In the genomic region with DNA sequence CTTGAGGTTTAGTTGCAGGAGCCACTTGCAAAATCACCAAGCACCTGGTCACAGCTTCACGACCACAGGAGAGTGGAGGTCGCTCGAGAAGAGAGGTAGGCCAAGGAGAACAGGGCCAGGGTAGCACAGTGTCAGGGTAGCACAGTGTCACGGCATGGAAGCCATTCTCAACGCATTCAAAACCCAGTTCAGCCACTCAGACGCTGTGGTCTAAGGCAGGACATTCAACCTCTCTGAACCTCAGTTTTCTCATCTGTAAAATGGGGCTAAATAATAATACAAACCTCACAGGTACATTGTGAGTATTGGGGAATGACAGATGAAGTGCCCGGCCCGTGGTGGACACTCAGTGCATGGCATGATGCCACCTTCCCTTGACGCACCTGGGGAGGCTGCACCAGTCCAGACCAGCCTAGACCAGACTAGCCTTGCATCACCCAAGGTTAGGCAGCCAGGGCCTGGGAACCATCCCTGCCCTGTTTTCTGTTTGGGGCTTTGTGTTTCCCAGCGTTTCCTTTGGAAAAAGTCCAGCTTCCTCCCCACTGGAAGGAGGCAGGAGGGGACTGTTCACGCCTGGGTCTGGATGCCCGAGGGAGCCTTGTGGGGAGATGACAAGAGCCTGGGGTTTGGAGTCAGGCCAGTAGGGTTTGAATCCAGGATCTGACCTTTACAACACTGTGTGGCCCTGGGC, we compare ENCODE assay signal across 14 cellular contexts. TPM values are rescaled to one million over a fixed set of nuclear protein-coding genes. Genes with fewer than 3 reads are reported as not detected.
"Had no signal": no experiment of that assay in that cellular context is flagged by ENCODE, and none has a peak within 500 bp of the region (broad histone marks: within the 10 kb centered on the region; RNA-seq: fewer than 3 reads in every experiment).

No MANE protein-coding gene starts in this region.

- DNase-seq: activated CD4-positive, alpha-beta T cell treated with anti-CD3 and anti-CD28 coated beads for 1 hour; activated CD4-positive, alpha-beta T cell treated with anti-CD3 and anti-CD28 coated beads, Interleukin-2, amount 50 U/mL, for 4 hours; activated naive CD4-positive, alpha-beta T cell treated with anti-CD3 and anti-CD28 coated beads, Interleukin-2, amount 50 U/mL, for 16 hours; hippocampal formation; mesendoderm; stimulated activated CD4-positive, alpha-beta T cell treated with anti-CD3 and anti-CD28 coated beads, Interleukin-4, amount 100 ng/mL, for 4 hours; stimulated activated naive CD8-positive, alpha-beta T cell treated with anti-CD3 and anti-CD28 coated beads, Interleukin-15, Interleukin-2, amounts not matched to agents 100 U/mL and 50 U/mL, for 24 hours had no signal

- H3K9me3 ChIP-seq: suprapubic skin had no signal

- H3K36me3 ChIP-seq: cardiac muscle cell, suprapubic skin had no signal

- H3K4me3 ChIP-seq: cardiac muscle cell, smooth muscle cell, suprapubic skin had no signal

- H3K27ac ChIP-seq: cardiac muscle cell, suprapubic skin, VCaP had no signal

- ATAC-seq: natural killer cell treated with Interleukin-12 subunit alpha and Interleukin-12 subunit beta and Interleukin-15 and Interleukin-18, amount 100 ng/mL, for 72 hours; stimulated activated naive CD8-positive, alpha-beta T cell treated with anti-CD3 and anti-CD28 coated beads, Interleukin-15, Interleukin-2, amounts not matched to agents 100 U/mL and 50 U/mL, for 24 hours had no signal

RNA-seq across cellular contexts. Expression of a gene that starts 7.8 kb away (rescaled TPM):
- total RNA-seq: cardiac muscle cell; liver; natural killer cell treated with Interleukin-12 subunit alpha and Interleukin-12 subunit beta and Interleukin-15 and Interleukin-18, amount 100 ng/mL, for 72 hours; smooth muscle cell; T-helper 1 cell treated with Interleukin-12 subunit alpha and Interleukin-12 subunit beta and Interleukin-4 antibody, amounts not matched to agents 30 ng/mL and 1 ng/mL, for 36 hours had no signal
- polyA plus RNA-seq: cardiac muscle cell, liver, smooth muscle cell had no signal
